ENCODE assay signal across 8 cellular contexts in the genomic region with DNA sequence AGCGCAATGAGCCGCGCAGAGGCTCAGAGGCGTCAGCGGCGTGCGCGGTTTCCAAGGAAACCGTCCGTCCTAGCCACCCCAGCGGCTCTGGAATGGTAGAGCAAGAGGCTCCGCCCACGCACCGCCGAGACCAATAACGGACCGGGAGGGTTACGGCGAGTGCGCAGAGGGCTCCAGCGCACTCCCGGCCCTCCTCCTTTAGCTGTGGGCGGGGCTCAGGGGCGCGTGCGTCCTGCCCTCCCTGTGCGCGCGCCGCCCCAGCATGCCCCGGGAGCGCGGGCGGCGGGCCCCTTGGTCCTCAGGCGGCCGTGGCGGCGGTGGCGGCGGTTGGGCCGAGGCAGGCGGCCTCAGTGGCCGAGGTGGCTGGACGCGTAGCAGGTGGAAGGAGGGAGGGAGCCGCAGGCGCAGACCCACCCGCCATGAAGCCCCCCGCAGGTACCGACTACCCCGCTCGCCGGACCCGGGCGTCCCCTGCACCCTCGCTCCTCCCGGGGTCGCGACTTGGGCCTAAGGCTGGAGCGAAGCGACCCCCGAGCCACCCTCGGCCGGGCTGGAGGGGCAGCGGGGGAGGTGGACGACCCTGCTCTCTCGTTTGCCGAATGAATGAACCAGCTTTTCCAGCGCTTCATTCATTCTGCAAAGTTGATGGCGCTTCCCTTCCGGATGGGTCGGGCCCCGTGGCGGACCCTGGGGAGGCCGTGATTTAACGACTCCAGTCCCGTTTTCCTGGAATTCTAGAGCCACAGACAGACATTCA. TPM values are rescaled to one million over a fixed set of nuclear protein-coding genes. Genes with fewer than 3 reads are reported as not detected.
DNase-seq lines count a peak whose midpoint lies in the region; ATAC-seq and TF ChIP-seq lines count a peak whose summit lies in the region.

A gene (plus strand): TSS at position 260 of the 757 bp plus-strand sequence. CDS start 160 bp downstream, at position 420.

- peak; percentile 97 to 99 (median 98) for DNase-seq in CD8-positive, alpha-beta memory T cell
- DNase-seq in GM20000 (ENCODE audit: low spot score): peak; percentile 98
- DNase-seq in HT1080 (ENCODE audit: low read depth): peak; percentile 98
- DNase-seq in NOMO-1 treated with DMSO at 0.1 percent for 48 hours (lab: John Stamatoyannopoulos, UW; ENCODE audit: unreplicated experiment): peak; percentile 99
- peak; percentile 97 to 100 for DNase-seq in activated CD8-positive, alpha-beta memory T cell treated with anti-CD3 and anti-CD28 coated beads for 4 hours (ENCODE audit: low read depth in 2 of 2)
- peak; percentile 95 to 97 (median 96) for DNase-seq in effector memory CD8-positive, alpha-beta T cell
- peak; percentile 99 for DNase-seq in medulla oblongata (ENCODE audit: extremely low spot score)
- DNase-seq in stimulated activated CD8-positive, alpha-beta memory T cell treated with anti-CD3 and anti-CD28 coated beads, Interleukin-12 subunit alpha, Interleukin-12 subunit beta, amount 100 ng/mL, for 1 hour (ENCODE audit: low read depth): peak; percentile 99

- no peaks in the 10 kb centered on the region for H3K27me3 ChIP-seq in CD8-positive, alpha-beta memory T cell (ENCODE audit: insufficient read depth, low read length, poor library complexity, severe bottlenecking)

- peak; percentile 85 for ATAC-seq in effector memory CD8-positive, alpha-beta T cell (replicated peaks)

- POLR2A ChIA-PET in CD8-positive, alpha-beta memory T cell (lab: Charles Lee): interaction anchor here (0.6 kb wide), 3 partner anchors 18 to 1533 kb away, joined by 3 to 4 read pairs (median 3); no protein-coding TSS in a partner anchor

- no peaks in the 10 kb centered on the region for H3K9me3 ChIP-seq in CD8-positive, alpha-beta memory T cell (ENCODE audit: low read length)

- no peak for TF ChIP-seq CTCF in GM20000 (IDR thresholded peaks at IDR 0.05; ENCODE audit: extremely low read depth, missing control alignments)

- CTCF ChIA-PET in CD8-positive, alpha-beta memory T cell (lab: Charles Lee): interaction anchor here (0.6 kb wide), 1 partner anchor 516 kb away, joined by 4 read pairs; no protein-coding TSS in a partner anchor

- H3K4me1 Mint-ChIP-seq in CD8-positive, alpha-beta memory T cell: peaks cover 40 to 63% (median 60%) of the 10 kb centered on the region in 3 donors
- peaks cover 34% of the 10 kb centered on the region in 2 donors for H3K4me1 Mint-ChIP-seq in effector memory CD8-positive, alpha-beta T cell (ENCODE audit: low read depth in 2 of 2)

- H3K4me3 Mint-ChIP-seq in CD8-positive, alpha-beta memory T cell: peak within 1 kb of the TSS; percentile 77 to 92 (median 82)
- H3K4me3 Mint-ChIP-seq in effector memory CD8-positive, alpha-beta T cell: peak within 1 kb of the TSS; percentile 81

- H3K4me3 ChIP-seq in CD8-positive, alpha-beta memory T cell (ENCODE audit: low read length): peak within 1 kb of the TSS; percentile 89

- H3K36me3 ChIP-seq in CD8-positive, alpha-beta memory T cell (ENCODE audit: insufficient read depth, low read length): no peaks in the 10 kb centered on the region

- H3K36me3 Mint-ChIP-seq in CD8-positive, alpha-beta memory T cell: peaks cover 0 to 6% (median 0%) of the 10 kb centered on the region in 3 donors
- H3K36me3 Mint-ChIP-seq in effector memory CD8-positive, alpha-beta T cell (ENCODE audit: insufficient read depth): peaks cover 11% of the 10 kb centered on the region

- H3K4me1 ChIP-seq in CD8-positive, alpha-beta memory T cell (ENCODE audit: insufficient read depth, low read length): peaks cover 43% of the 10 kb centered on the region

- no peaks in the 10 kb centered on the region for H3K27me3 Mint-ChIP-seq in CD8-positive, alpha-beta memory T cell
- H3K27me3 Mint-ChIP-seq in effector memory CD8-positive, alpha-beta T cell: no peaks in the 10 kb centered on the region

- H3K9me3 Mint-ChIP-seq in CD8-positive, alpha-beta memory T cell: no peaks in the 10 kb centered on the region
- H3K9me3 Mint-ChIP-seq in effector memory CD8-positive, alpha-beta T cell: no peaks in the 10 kb centered on the region

- H3K27ac Mint-ChIP-seq in CD8-positive, alpha-beta memory T cell: peak within 1 kb of the TSS; percentile 65 to 96 (median 80)
- peak within 1 kb of the TSS; percentile 46 to 62 for H3K27ac Mint-ChIP-seq in effector memory CD8-positive, alpha-beta T cell

- H3K27ac ChIP-seq in CD8-positive, alpha-beta memory T cell (ENCODE audit: low read depth, low read length): peak within 1 kb of the TSS; percentile 67

RNA-seq across cellular contexts. Expression of the gene that starts here (rescaled TPM):
- total RNA-seq in CD8-positive, alpha-beta memory T cell: 100 to 1,000 TPM; 169 to 178 TPM
- polyA plus RNA-seq in CD8-positive, alpha-beta memory T cell: 40.2 TPM
- 299 and 325 TPM in 2 replicates for total RNA-seq in HT1080 (2014; rRNA removed; shearing (Covaris generic))
- 96.3 and 129 TPM in 2 replicates for polyA plus RNA-seq in HT1080 (2015; cell fraction: cytosol; rRNA removed)
- 135 and 138 TPM in 2 replicates for polyA plus RNA-seq in HT1080 (2015; cell fraction: nucleus; rRNA removed)

Comparison
In these comparisons a context has a peak if more than half of its experiments do, and no peak if none do; other contexts are left out.
1. Peak in every context shown above with its lines: DNase-seq, ATAC-seq, H3K4me3 ChIP-seq and H3K27ac ChIP-seq.